ENCODE assay signal across 1 cellular context in genomic region chr6:37172991-37173572, GRCh38.
TF ChIP-seq lines count a peak whose summit lies in the region.

No MANE protein-coding gene starts in this region.

TF ChIP-seq in IMR-90, 13 proteins besides CTCF, POLR2A, EP300 and RAD21 (continued from another document):
- TF ChIP-seq ELK1 (IDR thresholded peaks at IDR 0.05; ENCODE audit: borderline replicate concordance, low read depth, low read length) (no peak), RCOR1 (IDR thresholded peaks at IDR 0.05; ENCODE audit: insufficient replicate concordance, low read length) (no peak), SMC3 (IDR thresholded peaks at IDR 0.05; ENCODE audit: low read depth, low read length) (no peak), USF2 (IDR thresholded peaks at IDR 0.05; ENCODE audit: low read depth, low read length) (no peak), MAFK (IDR thresholded peaks at IDR 0.05; ENCODE audit: low read depth, low read length) (no peak), MXI1 (IDR thresholded peaks at IDR 0.05; ENCODE audit: borderline replicate concordance, low read depth, low read length) (no peak)
TF ChIP-seq in IMR-90: peak in this region for 0.
